ENCODE assay signal across 16 cellular contexts in genomic region chr12:116027551-116027821, GRCh38.
"Had no signal": no experiment of that assay in that cellular context is flagged by ENCODE, and none has a peak within 500 bp of the region (broad histone marks: within the 10 kb centered on the region; RNA-seq: fewer than 3 reads in every experiment).

No MANE protein-coding gene starts in this region.

- H3K27me3 Mint-ChIP-seq: naive thymus-derived CD8-positive, alpha-beta T cell; T-helper 17 cell had no signal

- H3K27me3 ChIP-seq: ascending aorta, breast epithelium, dorsolateral prefrontal cortex, right atrium auricular region had no signal

- H3K9me3 ChIP-seq: right atrium auricular region had no signal

- H3K36me3 ChIP-seq: ascending aorta, breast epithelium, right atrium auricular region, WERI-Rb-1 had no signal

- ATAC-seq: naive thymus-derived CD8-positive, alpha-beta T cell; T-helper 17 cell had no signal

- H3K9me3 Mint-ChIP-seq: activated T-helper 1 cell treated with anti-CD3 and anti-CD28 coated beads, Interleukin-12 subunit alpha, Interleukin-12 subunit beta, Interleukin-2, Interleukin-4 antibody, amounts not matched to agents 30 ng/mL and 10 ng/mL and 1 ng/mL, durations not matched to agents 14 hours and 24 hours and 36 hours had no signal

- H3K4me3 ChIP-seq: ascending aorta, breast epithelium, dorsolateral prefrontal cortex, right atrium auricular region, skin epidermis had no signal

- H3K4me1 ChIP-seq: ascending aorta, breast epithelium had no signal

- DNase-seq: activated CD4-positive, alpha-beta T cell treated with anti-CD3 and anti-CD28 coated beads for 4 hours; activated CD8-positive, alpha-beta memory T cell treated with anti-CD3 and anti-CD28 coated beads, Interleukin-2, amount 50 U/mL, for 48 hours; endodermal cell; islet precursor cell; naive thymus-derived CD8-positive, alpha-beta T cell; stimulated activated CD4-positive, alpha-beta T cell treated with anti-CD3 and anti-CD28 coated beads, Interleukin-15, amount 100 ng/mL, for 24 hours; stimulated activated CD4-positive, alpha-beta T cell treated with anti-CD3 and anti-CD28 coated beads, Interleukin-4, amount 100 ng/mL, for 24 hours; stimulated activated naive CD4-positive, alpha-beta T cell; T-helper 17 cell; WERI-Rb-1 had no signal

- H3K4me3 Mint-ChIP-seq: activated T-helper 1 cell treated with anti-CD3 and anti-CD28 coated beads, Interleukin-12 subunit alpha, Interleukin-12 subunit beta, Interleukin-2, Interleukin-4 antibody, amounts not matched to agents 30 ng/mL and 10 ng/mL and 1 ng/mL, durations not matched to agents 14 hours and 24 hours and 36 hours; endodermal cell; naive thymus-derived CD8-positive, alpha-beta T cell; T-helper 17 cell had no signal

- H3K27ac ChIP-seq: ascending aorta, breast epithelium, right atrium auricular region, skin epidermis, WERI-Rb-1 had no signal

- H3K27ac Mint-ChIP-seq: activated T-helper 1 cell treated with anti-CD3 and anti-CD28 coated beads, Interleukin-12 subunit alpha, Interleukin-12 subunit beta, Interleukin-2, Interleukin-4 antibody, amounts not matched to agents 30 ng/mL and 10 ng/mL and 1 ng/mL, durations not matched to agents 14 hours and 24 hours and 36 hours; endodermal cell; T-helper 17 cell had no signal
